2 cellular contexts compared by ENCODE assay signal in genomic region chr12:48800971-48801370, GRCh38.
TF ChIP-seq lines count a peak whose summit lies in the region.

No MANE protein-coding gene starts in this region.

TF ChIP-seq in IMR-90, 13 proteins besides CTCF, POLR2A, EP300 and RAD21:
- TF ChIP-seq NFE2L2 (IDR thresholded peaks at IDR 0.05; ENCODE audit: low read depth, low read length) (no peak), USF2 (IDR thresholded peaks at IDR 0.05; ENCODE audit: low read depth, low read length) (no peak), ELK1 (IDR thresholded peaks at IDR 0.05; ENCODE audit: borderline replicate concordance, low read depth, low read length) (no peak), MAFK (IDR thresholded peaks at IDR 0.05; ENCODE audit: low read depth, low read length) (no peak), MXI1 (IDR thresholded peaks at IDR 0.05; ENCODE audit: borderline replicate concordance, low read depth, low read length) (no peak)

TF ChIP-seq in endothelial cell of umbilical vein, 7 proteins besides CTCF, POLR2A, EP300 and RAD21:
- TF ChIP-seq, protein P1, sequence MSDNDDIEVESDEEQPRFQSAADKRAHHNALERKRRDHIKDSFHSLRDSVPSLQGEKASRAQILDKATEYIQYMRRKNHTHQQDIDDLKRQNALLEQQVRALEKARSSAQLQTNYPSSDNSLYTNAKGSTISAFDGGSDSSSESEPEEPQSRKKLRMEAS (IDR thresholded peaks at IDR 0.05; ENCODE audit: insufficient read depth, insufficient read length), result no peak
- TF ChIP-seq JUN (IDR thresholded peaks at IDR 0.05; ENCODE audit: borderline replicate concordance, insufficient read depth, insufficient read length, low read depth) (no peak), FOS (IDR thresholded peaks at IDR 0.05; ENCODE audit: borderline replicate concordance, insufficient read depth, low read length) (no peak), GATA2 (IDR thresholded peaks at IDR 0.05; ENCODE audit: insufficient read depth, insufficient read length, low read depth, low read length) (no peak), POLR2AphosphoS5 (IDR thresholded peaks at IDR 0.05; ENCODE audit: insufficient read depth, low read depth, low read length) (no peak), EZH2 (IDR thresholded peaks at IDR 0.05; ENCODE audit: borderline replicate concordance, low read depth, low read length, severe bottlenecking) (no peak)
